In genomic region chr3:45080824-45081223, GRCh38 we compare ENCODE assay signal across 1 cellular context.
TF ChIP-seq lines count a peak whose summit lies in the region.

No MANE protein-coding gene starts in this region.

TF ChIP-seq in HepG2, 621 proteins besides CTCF, POLR2A, EP300 and RAD21:
- TF ChIP-seq MNT (IDR thresholded peaks at IDR 0.05) (peak; percentile 33; the same call in 1 of the 2 replicates), ZKSCAN1 (IDR thresholded peaks at IDR 0.05; ENCODE audit: low read length) (no peak)
TF ChIP-seq in HepG2: peak in this region for 1.
